In genomic region chr1:154954541-154954940, GRCh38 we compare ENCODE assay signal across 9 cellular contexts. TPM values are rescaled to one million over a fixed set of nuclear protein-coding genes. Genes with fewer than 3 reads are reported as not detected.
DNase-seq lines count a peak whose midpoint lies in the region; ATAC-seq, FAIRE-seq and TF ChIP-seq lines count a peak whose summit lies in the region.
"Had no signal": no experiment of that assay in that cellular context is flagged by ENCODE, and none has a peak within 500 bp of the region (broad histone marks: within the 10 kb centered on the region; RNA-seq: fewer than 3 reads in every experiment).

No MANE protein-coding gene starts in this region.

- TF ChIP-seq RAD21 in K562 (CRISPR knock-in tag; conservative IDR thresholded peaks at IDR 0.05 in 1 of 2, IDR thresholded peaks at IDR 0.05 in 1 of 2) = no peak

- H3K36me3 Mint-ChIP-seq in HFFc6 (ENCODE audit: low read depth) (no peaks in the 10 kb centered on the region), natural killer cell (no peaks in the 10 kb centered on the region)

- no peak for DNase-seq in AG04450 (ENCODE audit: low read depth, low spot score)
- no peak for DNase-seq in HFFc6
- no peak for DNase-seq in K562 (ENCODE audit: extremely low read depth in 1 of 4, low spot score in 3 of 4)
- no peak for DNase-seq in natural killer cell
- DNase-seq in activated effector memory CD4-positive, alpha-beta T cell treated with Interleukin-2 at 50 U/mL for 16 hours = no peak
- DNase-seq in kidney glomerular epithelial cell (lab: John Stamatoyannopoulos, UW) = no peak
- no peak for DNase-seq in GF-D8 (lab: John Stamatoyannopoulos, UW)
- DNase-seq in urothelium cell line (ENCODE audit: low spot score) = no peak
- DNase-seq: NCI-H2081 treated with DMSO at 0.1 percent for 48 hours had no signal

- H3K9me3 Mint-ChIP-seq in HFFc6 (no peaks in the 10 kb centered on the region), natural killer cell (no peaks in the 10 kb centered on the region)

- H3K4me2 ChIP-seq in K562 (ENCODE audit: insufficient read depth, low read length) = peak overlapping the region; percentile 90

- H3K4me1 ChIP-seq in K562 (replicated peaks in 1 of 2; ENCODE audit: control insufficient read depth in 2 of 2, insufficient read depth in 2 of 2, low read length in 2 of 2) = peaks cover 31 to 47% of the 10 kb centered on the region in 2 experiments

- H3K4me1 Mint-ChIP-seq in HFFc6 (ENCODE audit: low read depth) (peaks cover 32% of the 10 kb centered on the region), natural killer cell (peaks cover 49 to 59% of the 10 kb centered on the region in 2 donors)

- H3K36me3 ChIP-seq in K562 (ENCODE audit: control insufficient read depth, insufficient read depth, low read length) = peaks cover 20% of the 10 kb centered on the region; the same call in 2 of the 3 replicates

- H3K9me3 ChIP-seq in AG04450 (ENCODE audit: control insufficient read depth, insufficient read depth, low read length) (no peaks in the 10 kb centered on the region), K562 (replicated peaks; ENCODE audit: control insufficient read depth, insufficient read depth, low read depth, low read length) (no peaks in the 10 kb centered on the region)

- no peak overlapping the region for H3K27ac ChIP-seq in AG04450 (ENCODE audit: low read depth, low read length)
- no peak overlapping the region; the same call in 2 of the 3 replicates for H3K27ac ChIP-seq in K562 (ENCODE audit: extremely low read depth, low read depth, low read length)

- WGBS in K562 (ENCODE audit: insufficient coverage, low coverage, missing lambda C conversion rate) = 37% methylated on average over 3 of the region's 3 CpGs

- TF ChIP-seq CTCF in AG04450 (IDR thresholded peaks at IDR 0.05; ENCODE audit: low read depth, low read length) (no peak), HFFc6 (IDR thresholded peaks at IDR 0.05) (no peak), K562 (IDR thresholded peaks at IDR 0.05 in 2 of 3, conservative IDR thresholded peaks at IDR 0.05 in 1 of 3; ENCODE audit: insufficient read depth in 2 of 3, low read depth in 1 of 3, low read length in 3 of 3) (no peak), natural killer cell (IDR thresholded peaks at IDR 0.05) (no peak)

- H2AFZ ChIP-seq in K562 (ENCODE audit: low read depth, low read length) = no peak overlapping the region

- no peaks in the 10 kb centered on the region for H3K27me3 ChIP-seq in AG04450 (ENCODE audit: control insufficient read depth, insufficient read depth, low read length)
- H3K27me3 ChIP-seq in K562 (ENCODE audit: control insufficient read depth in 2 of 2, insufficient read depth in 2 of 2, low read length in 2 of 2) = no peaks in the 10 kb centered on the region

- BruUV-seq in K562 (replicated peaks; lab: Mats Ljungman, UMichigan) = no TSS peak

- FAIRE-seq in K562 (lab: Jason Lieb, UNC) (no peak), urothelium cell line (lab: Jason Lieb, UNC) (no peak)

- ATAC-seq in K562 = no peak
- ATAC-seq in natural killer cell = no peak

- in situ Hi-C loops in K562 (cut with MboI) = no loop called here

- H3K9ac ChIP-seq in K562 (ENCODE audit: insufficient read depth in 1 of 2, low read depth in 2 of 2, low read length in 2 of 2) = no peak overlapping the region

- H3K4me3 ChIP-seq in AG04450 (ENCODE audit: low read depth, low read length) (peak overlapping the region; percentile 84), K562 (no peak overlapping the region)

- H3K27me3 Mint-ChIP-seq in HFFc6 (ENCODE audit: insufficient read depth) = peaks cover 4% of the 10 kb centered on the region
- H3K27me3 Mint-ChIP-seq in natural killer cell (ENCODE audit: low read depth in 2 of 2) = no peaks in the 10 kb centered on the region

- intact Hi-C loops in K562 (cut with micrococcal nuclease) = loop anchor here (2.0 kb wide), 1 partner anchor 40 kb away; no protein-coding TSS in a partner anchor
- intact Hi-C loops in natural killer cell (cut with micrococcal nuclease) = loop anchor here (2.0 kb wide), 1 partner anchor 62 kb away; no protein-coding TSS in a partner anchor

- H3K9me1 ChIP-seq in K562 (ENCODE audit: control insufficient read depth, insufficient read depth, low read length) = no peaks in the 10 kb centered on the region

- CTCF ChIA-PET in AG04450 (lab: Charles Lee) = interaction anchor here (0.8 to 3.8 kb wide), 11 partner anchors 9 to 395 kb away, joined by 3 to 28 read pairs (median 6); partner anchors contain the start of genes LENEP, PMVK and SHC1
- CTCF ChIA-PET in K562 (lab: Yijun Ruan, JAX; ENCODE audit: low intra/inter-chr PET ratio) = interaction anchor here (2.4 kb wide), 1 partner anchor 63 kb away, joined by 11 read pairs; no protein-coding TSS in a partner anchor

- peaks cover 7% of the 10 kb centered on the region for H3K79me2 ChIP-seq in K562 (ENCODE audit: control insufficient read depth, insufficient read depth, low read length)

- H3K27ac Mint-ChIP-seq in HFFc6 = peak overlapping the region; percentile 97
- peak overlapping the region; percentile 89 to 94 for H3K27ac Mint-ChIP-seq in natural killer cell

- POLR2A ChIA-PET in AG04450 (lab: Yijun Ruan, JAX) = interaction anchor here (1.6 to 5.5 kb wide), 2 partner anchors 16 to 18 kb away, joined by 8 to 21 read pairs; partner anchors contain the start of genes PMVK and SHC1
- POLR2A ChIA-PET in K562 (lab: Yijun Ruan, JAX) = interaction anchor here (0.8 to 4.8 kb wide), 7 partner anchors 8 to 62 kb away, joined by 3 to 20 read pairs (median 5); partner anchors contain the start of genes PMVK and SHC1

- H3K4me3 Mint-ChIP-seq in HFFc6 (peak overlapping the region; percentile 95; the same call in 1 of the 2 replicates), natural killer cell (peak overlapping the region; percentile 94)

- no peaks in the 10 kb centered on the region for H4K20me1 ChIP-seq in K562 (replicated peaks; ENCODE audit: control insufficient read depth, insufficient read depth, low read length)

- no peak for TF ChIP-seq EP300 in K562 (IDR thresholded peaks at IDR 0.05; ENCODE audit: low read length)

- TF ChIP-seq POLR2A in K562 (conservative IDR thresholded peaks at IDR 0.05) = no peak

RNA-seq across cellular contexts. Expression of gene PBXIP1, which starts 1.4 kb away (rescaled TPM):
- polyA plus RNA-seq in AG04450 (2011; rRNA removed) (72.2 and 87.1 TPM in 2 replicates), K562 (2011; rRNA removed) (6.9 and 7.9 TPM in 2 replicates), K562 (2014; fragmentation: Illumina TruSeq; extraction: Trizol) (5.8 and 6.8 TPM in 2 replicates), K562 (2014; fragmentation: Nextera tagmentation; extraction: Ambion mirVana) (under 1 TPM; 0.13 to 0.22 TPM), K562 (2014; rRNA removed) (8.0 TPM in 2 replicates)
- polyA minus RNA-seq in AG04450 (2011; rRNA and poly(A)+ RNA removed) = 36.1 and 49.5 TPM in 2 replicates
- total RNA-seq in HFFc6 (2021; fragmentation: NEBNext Ultra II Directional; extraction: Animal tissue kit (Norgen Biotek cat#: 25700)) = 10 to 100 TPM; 26.4 to 42.5 (median 28.1) TPM
- 10.0 and 21.8 TPM in 2 replicates for total RNA-seq in K562 (2011; cell fraction: chromatin; rRNA removed; ENCODE audit: low replicate concordance)
- total RNA-seq in K562 (2011; cell fraction: nucleolus; rRNA removed) = 12.2 and 13.8 TPM in 2 replicates
- total RNA-seq in K562 (2011; cell fraction: nucleoplasm; rRNA removed) = 14.2 and 19.3 TPM in 2 replicates
- total RNA-seq in K562 (2014; rRNA removed) (8.2 and 10.2 TPM in 2 replicates), K562 (2014; rRNA removed; fragmentation: Illumina TruSeq; extraction: Trizol) (2.7 and 3.0 TPM in 2 replicates), K562 (2015; rRNA removed; fragmentation: Illumina TruSeq; extraction: Trizol) (4.9 and 5.1 TPM in 2 replicates), K562 (2021) (6.3 and 8.3 TPM in 2 replicates), natural killer cell (100 to 1,000 TPM; 158 to 200 (median 197) TPM)
- 7.4 and 8.1 TPM in 2 replicates for polyA plus RNA-seq in K562 (2011; cell fraction: cytosol; rRNA removed)
- 14.0 and 19.5 TPM in 2 replicates for polyA plus RNA-seq in K562 (2011; cell fraction: nucleus; rRNA removed)
- polyA plus RNA-seq in K562 (2012) = 8.3 and 23.2 TPM in 2 replicates
- 3.3 and 4.3 TPM in 2 replicates for polyA minus RNA-seq in K562 (2011; rRNA and poly(A)+ RNA removed)
- polyA minus RNA-seq in K562 (2011; cell fraction: cytosol; rRNA and poly(A)+ RNA removed) = 4.0 and 9.3 TPM in 2 replicates
- polyA minus RNA-seq in K562 (2011; cell fraction: nucleus; rRNA and poly(A)+ RNA removed) = 2.8 and 3.6 TPM in 2 replicates

RNA-seq across cellular contexts. Expression of gene PYGO2, which starts 7.0 kb away (rescaled TPM):
- polyA plus RNA-seq in AG04450 (2011; rRNA removed) (18.1 and 19.3 TPM in 2 replicates), K562 (2011; rRNA removed) (23.5 and 28.3 TPM in 2 replicates), K562 (2014; fragmentation: Illumina TruSeq; extraction: Trizol) (32.5 and 34.3 TPM in 2 replicates), K562 (2014; fragmentation: Nextera tagmentation; extraction: Ambion mirVana) (1 to 10 TPM; 8.3 to 8.6 TPM), K562 (2014; rRNA removed) (24.6 and 28.1 TPM in 2 replicates)
- 14.3 and 14.8 TPM in 2 replicates for polyA minus RNA-seq in AG04450 (2011; rRNA and poly(A)+ RNA removed)
- 10 to 100 TPM; 19.9 to 23.7 (median 21.3) TPM for total RNA-seq in HFFc6 (2021; fragmentation: NEBNext Ultra II Directional; extraction: Animal tissue kit (Norgen Biotek cat#: 25700))
- total RNA-seq in K562 (2011; cell fraction: chromatin; rRNA removed; ENCODE audit: low replicate concordance) = 24.1 and 50.9 TPM in 2 replicates
- total RNA-seq in K562 (2011; cell fraction: nucleolus; rRNA removed) = 40.4 and 41.1 TPM in 2 replicates
- total RNA-seq in K562 (2011; cell fraction: nucleoplasm; rRNA removed) = 36.8 and 44.0 TPM in 2 replicates
- total RNA-seq in K562 (2014; rRNA removed) (18.2 and 28.9 TPM in 2 replicates), K562 (2014; rRNA removed; fragmentation: Illumina TruSeq; extraction: Trizol) (15.2 and 15.8 TPM in 2 replicates), K562 (2015; rRNA removed; fragmentation: Illumina TruSeq; extraction: Trizol) (17.7 and 18.1 TPM in 2 replicates), K562 (2021) (36.2 and 36.7 TPM in 2 replicates), natural killer cell (10 to 100 TPM; 21.6 to 32.1 (median 27.5) TPM)
- 26.2 and 37.5 TPM in 2 replicates for polyA plus RNA-seq in K562 (2011; cell fraction: cytosol; rRNA removed)
- polyA plus RNA-seq in K562 (2011; cell fraction: nucleus; rRNA removed) = 43.0 and 57.2 TPM in 2 replicates
- 25.4 and 27.4 TPM in 2 replicates for polyA plus RNA-seq in K562 (2012)
- 14.7 and 16.1 TPM in 2 replicates for polyA minus RNA-seq in K562 (2011; rRNA and poly(A)+ RNA removed)
- polyA minus RNA-seq in K562 (2011; cell fraction: cytosol; rRNA and poly(A)+ RNA removed) = 13.7 and 16.1 TPM in 2 replicates
- polyA minus RNA-seq in K562 (2011; cell fraction: nucleus; rRNA and poly(A)+ RNA removed) = 13.5 and 15.3 TPM in 2 replicates

RNA-seq across cellular contexts. Expression of gene SHC1, which starts 16.0 kb away (rescaled TPM):
- polyA plus RNA-seq in AG04450 (2011; rRNA removed) (371 and 409 TPM in 2 replicates), K562 (2011; rRNA removed) (64.8 and 81.2 TPM in 2 replicates), K562 (2014; fragmentation: Illumina TruSeq; extraction: Trizol) (93.7 and 113 TPM in 2 replicates), K562 (2014; fragmentation: Nextera tagmentation; extraction: Ambion mirVana) (1 to 10 TPM; 4.1 to 5.4 TPM), K562 (2014; rRNA removed) (57.7 and 58.0 TPM in 2 replicates)
- 335 and 453 TPM in 2 replicates for polyA minus RNA-seq in AG04450 (2011; rRNA and poly(A)+ RNA removed)
- total RNA-seq in HFFc6 (2021; fragmentation: NEBNext Ultra II Directional; extraction: Animal tissue kit (Norgen Biotek cat#: 25700)) = 100 to 1,000 TPM; 371 to 461 (median 401) TPM
- total RNA-seq in K562 (2011; cell fraction: chromatin; rRNA removed; ENCODE audit: low replicate concordance) = 85.7 and 174 TPM in 2 replicates
- 69.6 and 76.4 TPM in 2 replicates for total RNA-seq in K562 (2011; cell fraction: nucleolus; rRNA removed)
- total RNA-seq in K562 (2011; cell fraction: nucleoplasm; rRNA removed) = 94.4 and 106 TPM in 2 replicates
- total RNA-seq in K562 (2014; rRNA removed) (51.9 and 57.2 TPM in 2 replicates), K562 (2014; rRNA removed; fragmentation: Illumina TruSeq; extraction: Trizol) (34.1 and 35.4 TPM in 2 replicates), K562 (2015; rRNA removed; fragmentation: Illumina TruSeq; extraction: Trizol) (34.4 and 35.9 TPM in 2 replicates), K562 (2021) (66.4 and 68.4 TPM in 2 replicates), natural killer cell (100 to 1,000 TPM in 1 of 3 donors, 10 to 100 TPM in 2; 94.6 to 112 (median 96.8) TPM)
- polyA plus RNA-seq in K562 (2011; cell fraction: cytosol; rRNA removed) = 63.5 and 90.8 TPM in 2 replicates
- 143 and 200 TPM in 2 replicates for polyA plus RNA-seq in K562 (2011; cell fraction: nucleus; rRNA removed)
- polyA plus RNA-seq in K562 (2012) = 57.8 and 71.5 TPM in 2 replicates
- 45.0 and 49.1 TPM in 2 replicates for polyA minus RNA-seq in K562 (2011; rRNA and poly(A)+ RNA removed)
- 30.6 and 37.4 TPM in 2 replicates for polyA minus RNA-seq in K562 (2011; cell fraction: cytosol; rRNA and poly(A)+ RNA removed)
- 22.3 and 27.7 TPM in 2 replicates for polyA minus RNA-seq in K562 (2011; cell fraction: nucleus; rRNA and poly(A)+ RNA removed)

RNA-seq across cellular contexts. Expression of gene PMVK, which starts 18.0 kb away (rescaled TPM):
- polyA plus RNA-seq in AG04450 (2011; rRNA removed) (21.0 and 24.7 TPM in 2 replicates), K562 (2011; rRNA removed) (9.5 and 11.4 TPM in 2 replicates), K562 (2014; fragmentation: Illumina TruSeq; extraction: Trizol) (6.3 and 9.6 TPM in 2 replicates), K562 (2014; fragmentation: Nextera tagmentation; extraction: Ambion mirVana) (1 to 10 TPM; 1.1 to 3.8 TPM), K562 (2014; rRNA removed) (15.3 and 16.4 TPM in 2 replicates)
- 9.0 and 10.2 TPM in 2 replicates for polyA minus RNA-seq in AG04450 (2011; rRNA and poly(A)+ RNA removed)
- 10 to 100 TPM; 29.1 to 33.4 (median 32.5) TPM for total RNA-seq in HFFc6 (2021; fragmentation: NEBNext Ultra II Directional; extraction: Animal tissue kit (Norgen Biotek cat#: 25700))
- 0.67 and 3.0 TPM in 2 replicates for total RNA-seq in K562 (2011; cell fraction: chromatin; rRNA removed; ENCODE audit: low replicate concordance)
- 3.2 and 5.5 TPM in 2 replicates for total RNA-seq in K562 (2011; cell fraction: nucleolus; rRNA removed)
- 2.6 and 3.1 TPM in 2 replicates for total RNA-seq in K562 (2011; cell fraction: nucleoplasm; rRNA removed)
- total RNA-seq in K562 (2014; rRNA removed) (6.3 and 6.5 TPM in 2 replicates), K562 (2014; rRNA removed; fragmentation: Illumina TruSeq; extraction: Trizol) (4.7 and 6.0 TPM in 2 replicates), K562 (2015; rRNA removed; fragmentation: Illumina TruSeq; extraction: Trizol) (9.4 and 9.9 TPM in 2 replicates), K562 (2021) (11.8 and 14.1 TPM in 2 replicates), natural killer cell (10 to 100 TPM in 2 of 3 donors, 1 to 10 TPM in 1; 9.0 to 12.1 (median 11.0) TPM)
- polyA plus RNA-seq in K562 (2011; cell fraction: cytosol; rRNA removed) = 10.1 and 13.2 TPM in 2 replicates
- polyA plus RNA-seq in K562 (2011; cell fraction: nucleus; rRNA removed) = 3.5 and 5.5 TPM in 2 replicates
- polyA plus RNA-seq in K562 (2012) = 23.3 and 24.8 TPM in 2 replicates
- 3.7 and 5.3 TPM in 2 replicates for polyA minus RNA-seq in K562 (2011; rRNA and poly(A)+ RNA removed)
- polyA minus RNA-seq in K562 (2011; cell fraction: cytosol; rRNA and poly(A)+ RNA removed) = 5.9 and 6.6 TPM in 2 replicates
- polyA minus RNA-seq in K562 (2011; cell fraction: nucleus; rRNA and poly(A)+ RNA removed) = 1.5 and 1.7 TPM in 2 replicates

RNA-seq across cellular contexts. Expression of gene CKS1B, which starts 19.9 kb away (rescaled TPM):
- polyA plus RNA-seq in AG04450 (2011; rRNA removed) = 66.4 and 81.3 TPM in 2 replicates
- 32.1 and 34.2 TPM in 2 replicates for polyA minus RNA-seq in AG04450 (2011; rRNA and poly(A)+ RNA removed)
- 100 to 1,000 TPM in 3 of 6 experiments, 10 to 100 TPM in 3; 52.7 to 111 (median 98.8) TPM for total RNA-seq in HFFc6 (2021; fragmentation: NEBNext Ultra II Directional; extraction: Animal tissue kit (Norgen Biotek cat#: 25700))
- total RNA-seq in K562 (2011; cell fraction: chromatin; rRNA removed; ENCODE audit: low replicate concordance) = 61.9 and 74.9 TPM in 2 replicates
- total RNA-seq in K562 (2011; cell fraction: nucleolus; rRNA removed) = 70.0 and 71.3 TPM in 2 replicates
- 120 and 182 TPM in 2 replicates for total RNA-seq in K562 (2011; cell fraction: nucleoplasm; rRNA removed)
- 215 and 262 TPM in 2 replicates for total RNA-seq in K562 (2014; rRNA removed)
- 364 and 410 TPM in 2 replicates for total RNA-seq in K562 (2014; rRNA removed; fragmentation: Illumina TruSeq; extraction: Trizol)
- total RNA-seq in K562 (2015; rRNA removed; fragmentation: Illumina TruSeq; extraction: Trizol) = 269 and 292 TPM in 2 replicates
- total RNA-seq in K562 (2021) = 256 and 270 TPM in 2 replicates
- 754 and 835 TPM in 2 replicates for polyA plus RNA-seq in K562 (2011; rRNA removed)
- polyA plus RNA-seq in K562 (2011; cell fraction: cytosol; rRNA removed) = 831 and 1,136 TPM in 2 replicates
- 223 and 387 TPM in 2 replicates for polyA plus RNA-seq in K562 (2011; cell fraction: nucleus; rRNA removed)
- polyA plus RNA-seq in K562 (2012) = 544 and 581 TPM in 2 replicates
- 611 and 624 TPM in 2 replicates for polyA plus RNA-seq in K562 (2014; fragmentation: Illumina TruSeq; extraction: Trizol)
- 1,000 to 10,000 TPM; 1,039 to 1,103 TPM for polyA plus RNA-seq in K562 (2014; fragmentation: Nextera tagmentation; extraction: Ambion mirVana)
- 460 and 477 TPM in 2 replicates for polyA plus RNA-seq in K562 (2014; rRNA removed)
- polyA minus RNA-seq in K562 (2011; rRNA and poly(A)+ RNA removed) = 383 and 393 TPM in 2 replicates
- polyA minus RNA-seq in K562 (2011; cell fraction: cytosol; rRNA and poly(A)+ RNA removed) = 80.9 and 85.6 TPM in 2 replicates
- polyA minus RNA-seq in K562 (2011; cell fraction: nucleus; rRNA and poly(A)+ RNA removed) = 24.2 and 63.2 TPM in 2 replicates
- 10 to 100 TPM in 2 of 3 donors, 1 to 10 TPM in 1; 8.5 to 13.0 (median 12.9) TPM for total RNA-seq in natural killer cell
